8 cellular contexts compared by ENCODE assay signal in genomic region chr12:132687211-132688164, GRCh38. TPM values are rescaled to one million over a fixed set of nuclear protein-coding genes. Genes with fewer than 3 reads are reported as not detected.
A peak's percentile ranks its signal among the peaks of the same experiment; 100 is the strongest.
DNase-seq lines count a peak whose midpoint lies in the region; ATAC-seq, FAIRE-seq and TF ChIP-seq lines count a peak whose summit lies in the region.

A gene with protein sequence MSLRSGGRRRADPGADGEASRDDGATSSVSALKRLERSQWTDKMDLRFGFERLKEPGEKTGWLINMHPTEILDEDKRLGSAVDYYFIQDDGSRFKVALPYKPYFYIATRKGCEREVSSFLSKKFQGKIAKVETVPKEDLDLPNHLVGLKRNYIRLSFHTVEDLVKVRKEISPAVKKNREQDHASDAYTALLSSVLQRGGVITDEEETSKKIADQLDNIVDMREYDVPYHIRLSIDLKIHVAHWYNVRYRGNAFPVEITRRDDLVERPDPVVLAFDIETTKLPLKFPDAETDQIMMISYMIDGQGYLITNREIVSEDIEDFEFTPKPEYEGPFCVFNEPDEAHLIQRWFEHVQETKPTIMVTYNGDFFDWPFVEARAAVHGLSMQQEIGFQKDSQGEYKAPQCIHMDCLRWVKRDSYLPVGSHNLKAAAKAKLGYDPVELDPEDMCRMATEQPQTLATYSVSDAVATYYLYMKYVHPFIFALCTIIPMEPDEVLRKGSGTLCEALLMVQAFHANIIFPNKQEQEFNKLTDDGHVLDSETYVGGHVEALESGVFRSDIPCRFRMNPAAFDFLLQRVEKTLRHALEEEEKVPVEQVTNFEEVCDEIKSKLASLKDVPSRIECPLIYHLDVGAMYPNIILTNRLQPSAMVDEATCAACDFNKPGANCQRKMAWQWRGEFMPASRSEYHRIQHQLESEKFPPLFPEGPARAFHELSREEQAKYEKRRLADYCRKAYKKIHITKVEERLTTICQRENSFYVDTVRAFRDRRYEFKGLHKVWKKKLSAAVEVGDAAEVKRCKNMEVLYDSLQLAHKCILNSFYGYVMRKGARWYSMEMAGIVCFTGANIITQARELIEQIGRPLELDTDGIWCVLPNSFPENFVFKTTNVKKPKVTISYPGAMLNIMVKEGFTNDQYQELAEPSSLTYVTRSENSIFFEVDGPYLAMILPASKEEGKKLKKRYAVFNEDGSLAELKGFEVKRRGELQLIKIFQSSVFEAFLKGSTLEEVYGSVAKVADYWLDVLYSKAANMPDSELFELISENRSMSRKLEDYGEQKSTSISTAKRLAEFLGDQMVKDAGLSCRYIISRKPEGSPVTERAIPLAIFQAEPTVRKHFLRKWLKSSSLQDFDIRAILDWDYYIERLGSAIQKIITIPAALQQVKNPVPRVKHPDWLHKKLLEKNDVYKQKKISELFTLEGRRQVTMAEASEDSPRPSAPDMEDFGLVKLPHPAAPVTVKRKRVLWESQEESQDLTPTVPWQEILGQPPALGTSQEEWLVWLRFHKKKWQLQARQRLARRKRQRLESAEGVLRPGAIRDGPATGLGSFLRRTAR (N-terminal part only) (minus strand): TSS chr12:132687342. CDS start chr12:132687315, 27 bp downstream.
Gene PXMP2, plus strand, starts transcription at chr12:132687587. Its CDS starts 84 bp downstream, at chr12:132687671.

- intact Hi-C loops in kidney (cut with DNase I): no loop called here

- no peaks in the 10 kb centered on the region for H3K9me3 ChIP-seq in BE2C
- H3K9me3 ChIP-seq in kidney (ENCODE audit: control insufficient read depth in 1 of 2, low read length in 2 of 2): no peaks in the 10 kb centered on the region

- H3K36me3 ChIP-seq in BE2C (peaks cover 6% of the 10 kb centered on the region), kidney (ENCODE audit: control insufficient read depth in 1 of 2, insufficient read depth in 2 of 2, low read length in 2 of 2) (peaks cover 0 to 7% of the 10 kb centered on the region in 2 donors)

- FAIRE-seq in GM19239 (lab: Jason Lieb, UNC) (peak; percentile 74), kidney (lab: Jason Lieb, UNC) (no peak)

- peak; percentile 88 for ATAC-seq in HG03439 (IDR thresholded peaks at IDR 0.05; ENCODE audit: unreplicated experiment)

- no peak within 1 kb of the TSS for H3K27ac ChIP-seq in kidney (ENCODE audit: low read depth in 2 of 2, low read length in 2 of 2)

- H3K4me3 ChIP-seq in BE2C (ENCODE audit: low read depth, low read length) (peak within 1 kb of the TSS; percentile 66), kidney (ENCODE audit: low read length in 2 of 2) (peak within 1 kb of the TSS in 1 of 2 donors; percentile 35)

- DNase-seq in BE2C (peak; percentile 98), GM19239 (ENCODE audit: insufficient read length, low spot score) (peak; percentile 99), NCI-H510A (lab: John Stamatoyannopoulos, UW) (peak; percentile 97), cerebellar cortex (ENCODE audit: low spot score) (peak; percentile 89), kidney (peak; percentile 98)
- peak; percentile 87 for DNase-seq in activated CD4-positive, CD25-positive, alpha-beta regulatory T cell treated with anti-CD3 and anti-CD28 coated beads, Interleukin-2, amount 50 U/mL, for 72 hours
- DNase-seq in stimulated activated CD4-positive, alpha-beta T cell treated with anti-CD3 and anti-CD28 coated beads, Interleukin-15, amount 100 ng/mL, for 24 hours: peak; percentile 98

- H3K9ac ChIP-seq in kidney (ENCODE audit: low read length in 2 of 2): no peak within 1 kb of the TSS

- H3K4me1 ChIP-seq in BE2C: no peaks in the 10 kb centered on the region
- peaks cover 0 to 3% of the 10 kb centered on the region in 2 donors for H3K4me1 ChIP-seq in kidney (ENCODE audit: control insufficient read depth in 1 of 2, insufficient read depth in 1 of 2, low read depth in 1 of 2, low read length in 2 of 2)

- H3K27me3 ChIP-seq in BE2C: 0 out of 2 replicates have a peak, but pooled peaks cover 2% of the 10 kb centered on the region

- TF ChIP-seq CTCF in BE2C (IDR thresholded peaks at IDR 0.05; ENCODE audit: low read depth, low read length): no peak
- TF ChIP-seq CTCF in kidney (IDR thresholded peaks at IDR 0.05; ENCODE audit: borderline replicate concordance, extremely low read depth, insufficient read depth): peak; percentile 8

RNA-seq across cellular contexts. Expression of the first gene that starts in this region (rescaled TPM):
- polyA plus RNA-seq in BE2C (2012; ENCODE audit: insufficient read depth, insufficient read length, low read depth): 22.4 TPM
- total RNA-seq in kidney: 23.0 TPM
- 5.3 TPM for polyA plus RNA-seq in kidney (ENCODE audit: insufficient read depth, low read depth, low replicate concordance)

RNA-seq across cellular contexts. Expression of gene PXMP2, which starts in this region (rescaled TPM):
- 11.0 TPM for polyA plus RNA-seq in BE2C (2012; ENCODE audit: insufficient read depth, insufficient read length, low read depth)
- 23.4 TPM for total RNA-seq in kidney
- polyA plus RNA-seq in kidney (ENCODE audit: insufficient read depth, low read depth, low replicate concordance): 90.9 TPM
